11 cellular contexts compared by ENCODE assay signal in the genomic region with DNA sequence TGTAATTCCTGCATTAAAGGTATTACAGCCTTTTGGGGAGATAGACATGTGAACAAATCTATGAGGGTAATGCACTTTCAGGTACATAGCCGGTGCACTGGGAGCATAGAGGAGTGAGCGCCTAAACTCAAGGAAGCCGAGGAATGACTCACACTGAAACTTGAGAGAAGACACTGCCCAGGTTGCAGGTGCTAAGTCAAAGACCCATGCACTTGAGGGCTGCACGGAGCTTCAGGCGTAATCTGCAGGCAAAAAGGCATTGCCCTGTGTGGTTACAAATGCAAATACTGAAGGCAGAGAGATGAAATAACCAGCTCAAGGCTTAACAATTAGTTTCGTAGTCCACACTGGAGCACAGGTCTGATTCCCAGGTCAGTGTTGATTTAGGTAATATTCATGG. TPM values are rescaled to one million over a fixed set of nuclear protein-coding genes. Genes with fewer than 3 reads are reported as not detected.
DNase-seq lines count a peak whose midpoint lies in the region; ATAC-seq lines count a peak whose summit lies in the region.
"Had no signal": no experiment of that assay in that cellular context is flagged by ENCODE, and none has a peak within 500 bp of the region (broad histone marks: within the 10 kb centered on the region; RNA-seq: fewer than 3 reads in every experiment).

No MANE protein-coding gene starts in this region.

- H3K36me3 Mint-ChIP-seq in activated T-helper 1 cell treated with anti-CD3 and anti-CD28 coated beads, Interleukin-12 subunit alpha, Interleukin-12 subunit beta, Interleukin-2, Interleukin-4 antibody, amounts not matched to agents 30 ng/mL and 10 ng/mL and 1 ng/mL, durations not matched to agents 14 hours and 24 hours and 36 hours (ENCODE audit: low read depth): peaks cover 2% of the 10 kb centered on the region

- H3K4me1 Mint-ChIP-seq in activated T-helper 1 cell treated with anti-CD3 and anti-CD28 coated beads, Interleukin-12 subunit alpha, Interleukin-12 subunit beta, Interleukin-2, Interleukin-4 antibody, amounts not matched to agents 30 ng/mL and 10 ng/mL and 1 ng/mL, durations not matched to agents 14 hours and 24 hours and 36 hours (ENCODE audit: low read depth): peaks cover 40% of the 10 kb centered on the region

- H3K9me3 Mint-ChIP-seq in activated T-helper 1 cell treated with anti-CD3 and anti-CD28 coated beads, Interleukin-12 subunit alpha, Interleukin-12 subunit beta, Interleukin-2, Interleukin-4 antibody, amounts not matched to agents 30 ng/mL and 10 ng/mL and 1 ng/mL, durations not matched to agents 14 hours and 24 hours and 36 hours: peaks cover 3% of the 10 kb centered on the region

- in situ Hi-C loops in KBM-7 (cut with MboI; ENCODE audit: low pct_unique_long_range_greater_than_20kb, low sequenced_read_pairs): no loop called here

- intact Hi-C loops in activated T-helper 1 cell treated with anti-CD3 and anti-CD28 coated beads, Interleukin-12 subunit alpha, Interleukin-12 subunit beta, Interleukin-2, Interleukin-4 antibody, amounts not matched to agents 30 ng/mL and 10 ng/mL and 1 ng/mL, durations not matched to agents 14 hours and 24 hours and 36 hours (cut with micrococcal nuclease): no loop called here

- ATAC-seq in GM18499 (IDR thresholded peaks at IDR 0.05; ENCODE audit: insufficient read depth, unreplicated experiment): peak; percentile 74
- ATAC-seq in GM19397 (IDR thresholded peaks at IDR 0.05; ENCODE audit: unreplicated experiment): peak; percentile 85
- peak; percentile 88 for ATAC-seq in HG02973 (IDR thresholded peaks at IDR 0.05; ENCODE audit: unreplicated experiment)

- peaks cover 5% of the 10 kb centered on the region for H3K27me3 Mint-ChIP-seq in activated T-helper 1 cell treated with anti-CD3 and anti-CD28 coated beads, Interleukin-12 subunit alpha, Interleukin-12 subunit beta, Interleukin-2, Interleukin-4 antibody, amounts not matched to agents 30 ng/mL and 10 ng/mL and 1 ng/mL, durations not matched to agents 14 hours and 24 hours and 36 hours (ENCODE audit: insufficient read depth)

- H3K27ac Mint-ChIP-seq in activated T-helper 1 cell treated with anti-CD3 and anti-CD28 coated beads, Interleukin-12 subunit alpha, Interleukin-12 subunit beta, Interleukin-2, Interleukin-4 antibody, amounts not matched to agents 30 ng/mL and 10 ng/mL and 1 ng/mL, durations not matched to agents 14 hours and 24 hours and 36 hours: no peak overlapping the region

- peak; percentile 29 for DNase-seq in SW480 (ENCODE audit: low spot score)
- DNase-seq in COLO829 (ENCODE audit: low spot score): no peak
- DNase-seq in activated T-helper 1 cell treated with anti-CD3 and anti-CD28 coated beads, Interleukin-12 subunit alpha, Interleukin-12 subunit beta, Interleukin-2, Interleukin-4 antibody, amounts not matched to agents 30 ng/mL and 10 ng/mL and 1 ng/mL, durations not matched to agents 14 hours and 24 hours and 36 hours (ENCODE audit: low spot score): no peak
- DNase-seq in NCI-H446 treated with DMSO at 0.1 percent for 48 hours (lab: John Stamatoyannopoulos, UW): no peak
- no peak for DNase-seq in KBM-7
- DNase-seq: erythroblast, mesenchymal stem cell, T1000 had no signal

- H3K4me3 Mint-ChIP-seq in activated T-helper 1 cell treated with anti-CD3 and anti-CD28 coated beads, Interleukin-12 subunit alpha, Interleukin-12 subunit beta, Interleukin-2, Interleukin-4 antibody, amounts not matched to agents 30 ng/mL and 10 ng/mL and 1 ng/mL, durations not matched to agents 14 hours and 24 hours and 36 hours: no peak overlapping the region

RNA-seq across cellular contexts. Expression of a gene that starts 51.0 kb away (rescaled TPM):
- 90.6 and 101 TPM in 2 replicates for total RNA-seq in activated T-helper 1 cell treated with anti-CD3 and anti-CD28 coated beads, Interleukin-12 subunit alpha, Interleukin-12 subunit beta, Interleukin-2, Interleukin-4 antibody, amounts not matched to agents 30 ng/mL and 10 ng/mL and 1 ng/mL, durations not matched to agents 14 hours and 24 hours and 36 hours
